Comparison of ENCODE assay signal across 18 cellular contexts in genomic region chr3:51798561-51798960, GRCh38. TPM values are rescaled to one million over a fixed set of nuclear protein-coding genes. Genes with fewer than 3 reads are reported as not detected.
DNase-seq lines count a peak whose midpoint lies in the region; ATAC-seq and TF ChIP-seq lines count a peak whose summit lies in the region.
"Had no signal": no experiment of that assay in that cellular context is flagged by ENCODE, and none has a peak within 500 bp of the region (broad histone marks: within the 10 kb centered on the region; RNA-seq: fewer than 3 reads in every experiment).

No MANE protein-coding gene starts in this region.

- no peaks in the 10 kb centered on the region for H3F3A ChIP-seq in SK-N-SH (replicated peaks; ENCODE audit: insufficient read depth)

- no peak overlapping the region for H2AFZ ChIP-seq in SK-N-SH (ENCODE audit: low read depth)
- H2AFZ ChIP-seq in hepatocyte, result peak overlapping the region; percentile 22

- WGBS in SK-N-SH (ENCODE audit: low lambda C conversion rate), result 100% methylated on average over 1 of the region's 1 CpG
- WGBS in hepatocyte (ENCODE audit: low lambda C conversion rate, missing lambda C conversion rate), result 16% methylated on average over 1 of the region's 1 CpG

- ATAC-seq in SK-N-SH treated with all-trans-retinoic acid at 6 μM for 48 hours (no peak), left lobe of liver (no peak), GM19452 (IDR thresholded peaks at IDR 0.05; ENCODE audit: unreplicated experiment) (no peak)
- ATAC-seq: activated CD8-positive, alpha-beta T cell treated with anti-CD3 and anti-CD28 coated beads for 36 hours; heart right ventricle had no signal

- H3K9me3 ChIP-seq in SK-N-SH (no peaks in the 10 kb centered on the region), hepatocyte (ENCODE audit: low read depth) (no peaks in the 10 kb centered on the region)
- H3K9me3 ChIP-seq: esophagus muscularis mucosa, heart right ventricle, left ventricle myocardium inferior, SJSA1 had no signal

- H3K4me2 ChIP-seq in SK-N-SH (no peak overlapping the region), hepatocyte (peak overlapping the region; percentile 58)

- H4K20me1 ChIP-seq in SK-N-SH (ENCODE audit: insufficient read depth), result no peaks in the 10 kb centered on the region
- H4K20me1 ChIP-seq in hepatocyte (ENCODE audit: insufficient read depth, poor library complexity, severe bottlenecking), result no peaks in the 10 kb centered on the region

- no peak for TF ChIP-seq EP300 in SK-N-SH (IDR thresholded peaks at IDR 0.05; ENCODE audit: borderline replicate concordance in 1 of 2, low read depth in 1 of 2, low read length in 1 of 2)

- H3K36me3 ChIP-seq in SK-N-SH (replicated peaks in 1 of 2; ENCODE audit: control insufficient read depth in 1 of 2, insufficient read depth in 2 of 2, low read length in 1 of 2) (no peaks in the 10 kb centered on the region), hepatocyte (replicated peaks; ENCODE audit: insufficient read depth, low read depth) (no peaks in the 10 kb centered on the region)
- H3K36me3 ChIP-seq: esophagus muscularis mucosa, heart right ventricle, left ventricle myocardium inferior, SJSA1 had no signal

- CTCF ChIA-PET in SK-N-SH (lab: Yijun Ruan, JAX), result interaction anchor here (1.0 to 10.1 kb wide), 10 partner anchors 12 to 398 kb away, joined by 3 to 138 read pairs (median 6); partner anchors contain the start of genes IQCF6, PARP3 and RRP9

- POLR2A ChIA-PET in SK-N-SH (lab: Yijun Ruan, JAX), result no interaction called here

- H3K4me3 ChIP-seq in SK-N-SH (ENCODE audit: low read depth in 2 of 2, low read length in 1 of 2) (no peak overlapping the region), hepatocyte (no peak overlapping the region)
- H3K4me3 ChIP-seq: esophagus muscularis mucosa, heart right ventricle, left ventricle myocardium inferior, SJSA1 had no signal

- no peak overlapping the region for H3K9ac ChIP-seq in SK-N-SH

- H3K27ac ChIP-seq in SK-N-SH (ENCODE audit: low read depth in 2 of 2, low read length in 1 of 2) (no peak overlapping the region), hepatocyte (no peak overlapping the region)
- H3K27ac ChIP-seq: esophagus muscularis mucosa, heart right ventricle, left ventricle myocardium inferior, SJSA1 had no signal

- H3K27me3 ChIP-seq in SK-N-SH (ENCODE audit: insufficient read depth) (no peaks in the 10 kb centered on the region; the same call in 1 of the 2 replicates), hepatocyte (peaks cover 12% of the 10 kb centered on the region)

- H3K4me1 ChIP-seq in SK-N-SH (ENCODE audit: control insufficient read depth in 1 of 2, insufficient read depth in 2 of 2, low read depth in 1 of 2, low read length in 1 of 2) (peaks cover 0 to 17% of the 10 kb centered on the region in 2 experiments; a peak in 2 of 4 replicates), hepatocyte (ENCODE audit: insufficient read depth) (no peaks in the 10 kb centered on the region)
- H3K4me1 ChIP-seq: left ventricle myocardium inferior, SJSA1 had no signal

- TF ChIP-seq CTCF in SK-N-SH (IDR thresholded peaks at IDR 0.05), result no peak
- TF ChIP-seq CTCF in hepatocyte (IDR thresholded peaks at IDR 0.05; ENCODE audit: poor library complexity), result no peak

- in situ Hi-C loops in SK-MEL-5 (cut with HindIII; ENCODE audit: low pct_unique_long_range_greater_than_20kb, low sequenced_read_pairs), result no loop called here

- TF ChIP-seq RAD21 in SK-N-SH (IDR thresholded peaks at IDR 0.05; ENCODE audit: low read length), result no peak

- H3K9me2 ChIP-seq in SK-N-SH (no peaks in the 10 kb centered on the region), hepatocyte (replicated peaks; ENCODE audit: insufficient read depth) (no peaks in the 10 kb centered on the region)

- no peak for DNase-seq in SK-N-SH
- peak; percentile 24 for DNase-seq in SK-MEL-5 (ENCODE audit: low read depth, low spot score)
- DNase-seq in hepatocyte (ENCODE audit: low spot score), result no peak
- DNase-seq in renal cortical epithelial cell (ENCODE audit: low read depth), result peak; percentile 5
- DNase-seq in left lobe of liver (ENCODE audit: low spot score), result no peak
- DNase-seq in 8988T, result no peak
- DNase-seq: activated CD8-positive, alpha-beta T cell treated with anti-CD3 and anti-CD28 coated beads for 36 hours; aorta; cortex of kidney; heart right ventricle; left ventricle myocardium inferior; NCI-H2171 treated with DMSO at 0.1 percent for 48 hours; stimulated activated CD4-positive, alpha-beta T cell treated with anti-CD3 and anti-CD28 coated beads, Interleukin-1b, Interleukin-23, amount 100 ng/mL, for 48 hours had no signal

- no peaks in the 10 kb centered on the region for H3K79me2 ChIP-seq in SK-N-SH (ENCODE audit: insufficient read depth)
- no peaks in the 10 kb centered on the region for H3K79me2 ChIP-seq in hepatocyte

TF ChIP-seq in SK-N-SH, 30 proteins besides CTCF, POLR2A, EP300 and RAD21:
- TF ChIP-seq USF1 (IDR thresholded peaks at IDR 0.05; ENCODE audit: borderline replicate concordance, low read depth) (0 out of 2 replicates have a peak, but pooled peaks have one; percentile 12), MEF2A (IDR thresholded peaks at IDR 0.05; ENCODE audit: borderline replicate concordance, low read depth) (no peak)

TF ChIP-seq in SK-N-SH treated with all-trans-retinoic acid at 6 μM for 48 hours, 23 proteins besides CTCF, POLR2A, EP300 and RAD21 (continues in another document):
- TF ChIP-seq TOX (CRISPR knock-in tag; IDR thresholded peaks at IDR 0.05; ENCODE audit: borderline replicate concordance), result no peak
- no peak for TF ChIP-seq CSDC2 (CRISPR knock-in tag; IDR thresholded peaks at IDR 0.05)
- no peak for TF ChIP-seq TCF4 (CRISPR knock-in tag; IDR thresholded peaks at IDR 0.05; ENCODE audit: borderline replicate concordance)
- no peak for TF ChIP-seq RARB (CRISPR knock-in tag; IDR thresholded peaks at IDR 0.05)
- TF ChIP-seq, protein P1, sequence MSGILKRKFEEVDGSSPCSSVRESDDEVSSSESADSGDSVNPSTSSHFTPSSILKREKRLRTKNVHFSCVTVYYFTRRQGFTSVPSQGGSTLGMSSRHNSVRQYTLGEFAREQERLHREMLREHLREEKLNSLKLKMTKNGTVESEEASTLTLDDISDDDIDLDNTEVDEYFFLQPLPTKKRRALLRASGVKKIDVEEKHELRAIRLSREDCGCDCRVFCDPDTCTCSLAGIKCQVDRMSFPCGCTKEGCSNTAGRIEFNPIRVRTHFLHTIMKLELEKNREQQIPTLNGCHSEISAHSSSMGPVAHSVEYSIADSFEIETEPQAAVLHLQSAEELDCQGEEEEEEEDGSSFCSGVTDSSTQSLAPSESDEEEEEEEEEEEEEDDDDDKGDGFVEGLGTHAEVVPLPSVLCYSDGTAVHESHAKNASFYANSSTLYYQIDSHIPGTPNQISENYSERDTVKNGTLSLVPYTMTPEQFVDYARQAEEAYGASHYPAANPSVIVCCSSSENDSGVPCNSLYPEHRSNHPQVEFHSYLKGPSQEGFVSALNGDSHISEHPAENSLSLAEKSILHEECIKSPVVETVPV (CRISPR knock-in tag; IDR thresholded peaks at IDR 0.05), result no peak
- TF ChIP-seq SNAI2 (CRISPR knock-in tag; IDR thresholded peaks at IDR 0.05), result no peak
- TF ChIP-seq, protein P2, sequence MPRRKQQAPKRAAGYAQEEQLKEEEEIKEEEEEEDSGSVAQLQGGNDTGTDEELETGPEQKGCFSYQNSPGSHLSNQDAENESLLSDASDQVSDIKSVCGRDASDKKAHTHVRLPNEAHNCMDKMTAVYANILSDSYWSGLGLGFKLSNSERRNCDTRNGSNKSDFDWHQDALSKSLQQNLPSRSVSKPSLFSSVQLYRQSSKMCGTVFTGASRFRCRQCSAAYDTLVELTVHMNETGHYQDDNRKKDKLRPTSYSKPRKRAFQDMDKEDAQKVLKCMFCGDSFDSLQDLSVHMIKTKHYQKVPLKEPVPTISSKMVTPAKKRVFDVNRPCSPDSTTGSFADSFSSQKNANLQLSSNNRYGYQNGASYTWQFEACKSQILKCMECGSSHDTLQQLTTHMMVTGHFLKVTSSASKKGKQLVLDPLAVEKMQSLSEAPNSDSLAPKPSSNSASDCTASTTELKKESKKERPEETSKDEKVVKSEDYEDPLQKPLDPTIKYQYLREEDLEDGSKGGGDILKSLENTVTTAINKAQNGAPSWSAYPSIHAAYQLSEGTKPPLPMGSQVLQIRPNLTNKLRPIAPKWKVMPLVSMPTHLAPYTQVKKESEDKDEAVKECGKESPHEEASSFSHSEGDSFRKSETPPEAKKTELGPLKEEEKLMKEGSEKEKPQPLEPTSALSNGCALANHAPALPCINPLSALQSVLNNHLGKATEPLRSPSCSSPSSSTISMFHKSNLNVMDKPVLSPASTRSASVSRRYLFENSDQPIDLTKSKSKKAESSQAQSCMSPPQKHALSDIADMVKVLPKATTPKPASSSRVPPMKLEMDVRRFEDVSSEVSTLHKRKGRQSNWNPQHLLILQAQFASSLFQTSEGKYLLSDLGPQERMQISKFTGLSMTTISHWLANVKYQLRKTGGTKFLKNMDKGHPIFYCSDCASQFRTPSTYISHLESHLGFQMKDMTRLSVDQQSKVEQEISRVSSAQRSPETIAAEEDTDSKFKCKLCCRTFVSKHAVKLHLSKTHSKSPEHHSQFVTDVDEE (CRISPR knock-in tag; IDR thresholded peaks at IDR 0.05), result no peak
- TF ChIP-seq BACH2 (CRISPR knock-in tag; IDR thresholded peaks at IDR 0.05; ENCODE audit: borderline replicate concordance), result no peak
- TF ChIP-seq, protein P3, sequence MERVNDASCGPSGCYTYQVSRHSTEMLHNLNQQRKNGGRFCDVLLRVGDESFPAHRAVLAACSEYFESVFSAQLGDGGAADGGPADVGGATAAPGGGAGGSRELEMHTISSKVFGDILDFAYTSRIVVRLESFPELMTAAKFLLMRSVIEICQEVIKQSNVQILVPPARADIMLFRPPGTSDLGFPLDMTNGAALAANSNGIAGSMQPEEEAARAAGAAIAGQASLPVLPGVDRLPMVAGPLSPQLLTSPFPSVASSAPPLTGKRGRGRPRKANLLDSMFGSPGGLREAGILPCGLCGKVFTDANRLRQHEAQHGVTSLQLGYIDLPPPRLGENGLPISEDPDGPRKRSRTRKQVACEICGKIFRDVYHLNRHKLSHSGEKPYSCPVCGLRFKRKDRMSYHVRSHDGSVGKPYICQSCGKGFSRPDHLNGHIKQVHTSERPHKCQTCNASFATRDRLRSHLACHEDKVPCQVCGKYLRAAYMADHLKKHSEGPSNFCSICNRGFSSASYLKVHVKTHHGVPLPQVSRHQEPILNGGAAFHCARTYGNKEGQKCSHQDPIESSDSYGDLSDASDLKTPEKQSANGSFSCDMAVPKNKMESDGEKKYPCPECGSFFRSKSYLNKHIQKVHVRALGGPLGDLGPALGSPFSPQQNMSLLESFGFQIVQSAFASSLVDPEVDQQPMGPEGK (CRISPR knock-in tag; IDR thresholded peaks at IDR 0.05; ENCODE audit: borderline replicate concordance), result no peak
- TF ChIP-seq ISL1 (CRISPR knock-in tag; IDR thresholded peaks at IDR 0.05), result no peak

RNA-seq across cellular contexts. Expression of gene IQCF6, which starts 19.5 kb away (rescaled TPM):
- not detected in 2 replicates for polyA plus RNA-seq in SK-N-SH (2012; rRNA removed)
- polyA plus RNA-seq in SK-N-SH (2012; cell fraction: cytosol; rRNA removed), result not detected in 2 replicates
- polyA plus RNA-seq in SK-N-SH (2012; cell fraction: nucleus; rRNA removed), result not detected in 2 replicates
- not detected in 2 replicates for total RNA-seq in SK-MEL-5 (2014; rRNA removed; shearing (Covaris generic))
- not detected in 2 replicates for polyA plus RNA-seq in SK-MEL-5 (2015; cell fraction: cytosol; rRNA removed)
- not detected in 2 replicates for polyA plus RNA-seq in SK-MEL-5 (2015; cell fraction: nucleus; rRNA removed)
- not detected in 2 replicates for total RNA-seq in hepatocyte
- polyA plus RNA-seq in hepatocyte, result not detected in 2 replicates
- not detected in 2 replicates for total RNA-seq in renal cortical epithelial cell
- not detected for total RNA-seq in left lobe of liver
- total RNA-seq: activated CD8-positive, alpha-beta T cell treated with anti-CD3 and anti-CD28 coated beads for 36 hours; aorta; esophagus muscularis mucosa; heart right ventricle; left ventricle myocardium inferior; SJSA1 had no signal
- polyA plus RNA-seq: aorta, heart right ventricle, thymus had no signal

Comparison
In these comparisons a context has a peak if more than half of its experiments do, and no peak if none do; other contexts are left out.
1. DNase-seq: peak in SK-MEL-5 (single experiment) and renal cortical epithelial cell (single experiment); none in SK-N-SH (single experiment), hepatocyte (single experiment), left lobe of liver (single experiment) and 8988T (single experiment).